ENCODE assay signal across 19 cellular contexts in genomic region chr18:35933982-35934381, GRCh38.
DNase-seq lines count a peak whose midpoint lies in the region; ATAC-seq and TF ChIP-seq lines count a peak whose summit lies in the region.
"Had no signal": no experiment of that assay in that cellular context is flagged by ENCODE, and none has a peak within 500 bp of the region (broad histone marks: within the 10 kb centered on the region; RNA-seq: fewer than 3 reads in every experiment).

No MANE protein-coding gene starts in this region.

- no peak overlapping the region for H3K27ac ChIP-seq in breast epithelium
- H3K27ac ChIP-seq: gastrocnemius medialis, GM23248, KMS-11, lower lobe of right lung had no signal

- no peak for TF ChIP-seq CTCF in MCF 10A (IDR thresholded peaks at IDR 0.05; ENCODE audit: unreplicated experiment)
- no peak for TF ChIP-seq CTCF in breast epithelium (IDR thresholded peaks at IDR 0.05)
- TF ChIP-seq CTCF in epithelial cell of esophagus (IDR thresholded peaks at IDR 0.05; ENCODE audit: insufficient read depth, low read depth, low read length, missing control alignments): no peak
- TF ChIP-seq CTCF in foreskin fibroblast (IDR thresholded peaks at IDR 0.05; ENCODE audit: low read depth, low read length): no peak

- BruUV-seq in MCF 10A (replicated peaks; lab: Mats Ljungman, UMichigan): TSS peak; percentile 98

- H3K4me3 ChIP-seq in breast epithelium: no peak overlapping the region
- no peak overlapping the region for H3K4me3 ChIP-seq in epithelial cell of esophagus (ENCODE audit: low read length)
- no peak overlapping the region for H3K4me3 ChIP-seq in foreskin fibroblast (ENCODE audit: low read depth in 1 of 2, low read length in 2 of 2)
- H3K4me3 ChIP-seq: gastrocnemius medialis, GM12878, GM23248, lower lobe of right lung had no signal

- ATAC-seq in HG02852 (IDR thresholded peaks at IDR 0.05; ENCODE audit: unreplicated experiment) (no peak), GM21360 (IDR thresholded peaks at IDR 0.05; ENCODE audit: unreplicated experiment) (no peak)
- ATAC-seq: gastrocnemius medialis, GM12878, lower lobe of right lung had no signal

- TF ChIP-seq POLR2A in breast epithelium (IDR thresholded peaks at IDR 0.05): no peak

- intact Hi-C loops in MCF 10A (cut with micrococcal nuclease): loop anchor here (10.0 kb wide), 1 partner anchor 349 kb away; the partner anchor contains the start of gene GALNT1
- intact Hi-C loops in breast epithelium (cut with DNase I; ENCODE audit: low total_unique reads): no loop called here

- H3K4me1 ChIP-seq in breast epithelium: no peaks in the 10 kb centered on the region
- H3K4me1 ChIP-seq: gastrocnemius medialis, lower lobe of right lung had no signal

- H3K27ac Mint-ChIP-seq in MCF 10A (ENCODE audit: low read depth, unreplicated experiment): peak overlapping the region; percentile 49
- H3K27ac Mint-ChIP-seq: CD8-positive, alpha-beta memory T cell; nephron; stimulated activated naive CD8-positive, alpha-beta T cell treated with anti-CD3 and anti-CD28 coated beads, Interleukin-15, Interleukin-2, amounts not matched to agents 100 ng/mL and 50 ng/mL, for 24 hours; T-helper 1 cell treated with Interleukin-12 subunit alpha and Interleukin-12 subunit beta and Interleukin-4 antibody, amounts not matched to agents 30 μg/mL and 1 μg/mL, for 36 hours had no signal

- H3K27me3 Mint-ChIP-seq in MCF 10A (ENCODE audit: insufficient read depth, unreplicated experiment): no peaks in the 10 kb centered on the region

- H3K36me3 ChIP-seq in breast epithelium: no peaks in the 10 kb centered on the region
- H3K36me3 ChIP-seq: gastrocnemius medialis, lower lobe of right lung had no signal

- CTCF ChIA-PET in MCF 10A (lab: Yijun Ruan, JAX): no interaction called here

- H3K4me3 Mint-ChIP-seq in MCF 10A (ENCODE audit: unreplicated experiment): no peak overlapping the region
- H3K4me3 Mint-ChIP-seq: CD8-positive, alpha-beta memory T cell; nephron; stimulated activated naive CD8-positive, alpha-beta T cell treated with anti-CD3 and anti-CD28 coated beads, Interleukin-15, Interleukin-2, amounts not matched to agents 100 ng/mL and 50 ng/mL, for 24 hours; T-helper 1 cell treated with Interleukin-12 subunit alpha and Interleukin-12 subunit beta and Interleukin-4 antibody, amounts not matched to agents 30 μg/mL and 1 μg/mL, for 36 hours had no signal

- no peaks in the 10 kb centered on the region for H3K9me3 Mint-ChIP-seq in MCF 10A (ENCODE audit: unreplicated experiment)
- H3K9me3 Mint-ChIP-seq: nephron; T-helper 1 cell treated with Interleukin-12 subunit alpha and Interleukin-12 subunit beta and Interleukin-4 antibody, amounts not matched to agents 30 μg/mL and 1 μg/mL, for 36 hours had no signal

- no peaks in the 10 kb centered on the region for H3K27me3 ChIP-seq in breast epithelium
- H3K27me3 ChIP-seq: gastrocnemius medialis had no signal

- peaks cover 17% of the 10 kb centered on the region for H3K4me1 Mint-ChIP-seq in MCF 10A (ENCODE audit: insufficient read depth, unreplicated experiment)
- H3K4me1 Mint-ChIP-seq: CD8-positive, alpha-beta memory T cell; nephron had no signal

- H3K36me3 Mint-ChIP-seq in MCF 10A (ENCODE audit: insufficient read depth, unreplicated experiment): peaks cover 11% of the 10 kb centered on the region
- H3K36me3 Mint-ChIP-seq: CD8-positive, alpha-beta memory T cell had no signal

- POLR2A ChIA-PET in MCF 10A (lab: Yijun Ruan, JAX): no interaction called here

- DNase-seq in MCF 10A (ENCODE audit: unreplicated experiment): peak; percentile 55
- no peak for DNase-seq in breast epithelium (ENCODE audit: low spot score in 2 of 2)
- peak; percentile 66 for DNase-seq in NCI-H524 treated with DMSO at 0.1 percent for 48 hours (lab: John Stamatoyannopoulos, UW)
- peak; percentile 87 for DNase-seq in epithelial cell of esophagus (ENCODE audit: low read depth)
- DNase-seq in foreskin fibroblast: no peak
- no peak for DNase-seq in occipital lobe (lab: John Stamatoyannopoulos, UW)
- DNase-seq: aorta; CD8-positive, alpha-beta memory T cell; gastrocnemius medialis; GM23248; lower lobe of right lung; NCI-H1436 had no signal

- H3K9me3 ChIP-seq in breast epithelium: peaks cover 6 to 16% of the 10 kb centered on the region in 2 donors
- H3K9me3 ChIP-seq: gastrocnemius medialis had no signal

Comparison
In these comparisons a context has a peak if more than half of its experiments do, and no peak if none do; other contexts are left out.
1. DNase-seq: peak in MCF 10A (single experiment), NCI-H524 treated with DMSO at 0.1 percent for 48 hours (single experiment) and epithelial cell of esophagus (single experiment); none in breast epithelium (0 of 2), foreskin fibroblast (0 of 2) and occipital lobe (single experiment).